In genomic region chr20:31918471-31919105, GRCh38 we compare ENCODE assay signal across 1 cellular context.
TF ChIP-seq lines count a peak whose summit lies in the region.

No MANE protein-coding gene starts in this region.

TF ChIP-seq in GM23338, 12 proteins besides CTCF, POLR2A, EP300 and RAD21 (continued from another document):
- TF ChIP-seq ZNF462 (CRISPR knock-in tag; IDR thresholded peaks at IDR 0.05) (no peak), POLR2AphosphoS5 (IDR thresholded peaks at IDR 0.05; ENCODE audit: low read depth) (no peak), NANOG (IDR thresholded peaks at IDR 0.05; ENCODE audit: borderline replicate concordance) (no peak), STAT1 (IDR thresholded peaks at IDR 0.05; ENCODE audit: unreplicated experiment) (no peak)
